2 cellular contexts compared by ENCODE assay signal in the genomic region with DNA sequence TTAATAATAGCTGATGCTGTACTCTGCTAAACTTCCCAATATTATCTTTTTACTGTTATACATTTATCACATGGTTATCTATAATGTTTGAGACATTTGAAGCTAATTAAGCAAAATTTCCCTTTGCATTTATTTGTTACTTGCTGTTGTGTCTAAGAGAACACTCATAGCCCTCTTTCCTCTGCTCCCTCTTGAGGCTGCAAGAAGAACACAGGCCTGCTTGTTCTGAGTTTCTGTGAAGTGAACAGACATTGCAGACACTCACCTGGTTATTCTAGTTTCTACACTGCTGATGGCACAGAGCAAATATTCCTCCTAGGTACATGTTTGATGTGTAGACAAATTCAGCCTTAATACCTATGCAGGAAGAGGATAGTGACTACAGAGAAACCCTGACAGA.
TF ChIP-seq lines count a peak whose summit lies in the region.

No MANE protein-coding gene starts in this region.

TF ChIP-seq in H1, 55 proteins besides CTCF, POLR2A, EP300 and RAD21 (continued from another document):
- TF ChIP-seq HDAC2 (IDR thresholded peaks at IDR 0.05; ENCODE audit: borderline replicate concordance in 1 of 2, low read depth in 2 of 2, low read length in 2 of 2) (no peak), JUND (IDR thresholded peaks at IDR 0.05; ENCODE audit: low read length) (no peak), GABPA (IDR thresholded peaks at IDR 0.05; ENCODE audit: borderline replicate concordance, insufficient read depth, low read length) (no peak), RBBP5 (IDR thresholded peaks at IDR 0.05; ENCODE audit: borderline replicate concordance, low read depth, low read length) (no peak), TBP (IDR thresholded peaks at IDR 0.05; ENCODE audit: low read depth, low read length) (no peak), RXRA (IDR thresholded peaks at IDR 0.05; ENCODE audit: insufficient read depth, low read depth, low read length) (no peak), KDM4A (IDR thresholded peaks at IDR 0.05; ENCODE audit: low read depth, low read length, severe bottlenecking) (no peak)

TF ChIP-seq in neural cell, 6 proteins besides CTCF, POLR2A, EP300 and RAD21 (continued from another document):
- TF ChIP-seq REST (IDR thresholded peaks at IDR 0.05; ENCODE audit: borderline replicate concordance) (no peak), TAF1 (IDR thresholded peaks at IDR 0.05; ENCODE audit: low read depth) (no peak)
